In genomic region chrX:132092439-132093065, GRCh38 we compare ENCODE assay signal across 9 cellular contexts. TPM values are rescaled to one million over a fixed set of nuclear protein-coding genes. Genes with fewer than 3 reads are reported as not detected.
A peak's percentile ranks its signal among the peaks of the same experiment; 100 is the strongest.
DNase-seq lines count a peak whose midpoint lies in the region; ATAC-seq, FAIRE-seq and TF ChIP-seq lines count a peak whose summit lies in the region.
"Had no signal": no experiment of that assay in that cellular context is flagged by ENCODE, and none has a peak within 500 bp of the region (broad histone marks: within the 10 kb centered on the region; RNA-seq: fewer than 3 reads in every experiment).

No MANE protein-coding gene starts in this region.

- DNase-seq in GM10248 (ENCODE audit: extremely low spot score): peak; percentile 50
- DNase-seq in H54 (ENCODE audit: insufficient read length, low spot score): peak; percentile 15
- peak; percentile 72 for DNase-seq in NB4 (ENCODE audit: low read depth)
- DNase-seq in T-helper 2 cell: peak in 4 of 5 experiments; percentile 5 to 53 (median 20)
- peak; percentile 25 for DNase-seq in GM12878 (ENCODE audit: low read depth, low spot score)
- DNase-seq in immature natural killer cell: peak; percentile 21 to 36 (median 36)
- peak; percentile 13 for DNase-seq in stimulated activated CD4-positive, alpha-beta T cell treated with anti-CD3 and anti-CD28 coated beads, Interleukin-2, amount 100 ng/mL, for 4 hours (ENCODE audit: low read depth)
- no peak for DNase-seq in posterior vena cava (ENCODE audit: low spot score)

- peak; percentile 71 for TF ChIP-seq RAD21 in GM12878 (IDR thresholded peaks at IDR 0.05; ENCODE audit: insufficient read depth, low read depth, low read length)

- peak; percentile 93 for ATAC-seq in GM12878

- no TSS peak for BruUV-seq in GM12878 (replicated peaks; lab: Mats Ljungman, UMichigan)

- no peak overlapping the region for H3K27ac ChIP-seq in GM12878 (ENCODE audit: control insufficient read depth, insufficient read depth)

- POLR2A ChIA-PET in GM10248 (lab: Yijun Ruan, JAX) (interaction anchor here (0.7 kb wide), 1 partner anchor 9 kb away, joined by 3 read pairs; no protein-coding TSS in a partner anchor), GM12878 (lab: Charles Lee) (interaction anchor here (0.6 to 1.9 kb wide), 3 partner anchors 127 to 224 kb away, joined by 3 to 7 read pairs (median 3); partner anchors contain the start of gene RAP2C)

- RAD21 ChIA-PET in GM12878 (lab: Charles Lee; ENCODE audit: unreplicated experiment): interaction anchor here (0.6 to 4.2 kb wide), 28 partner anchors 9 to 541 kb away, joined by 3 to 69 read pairs (median 4); partner anchors contain the start of gene RAP2C

- peak; percentile 51 for TF ChIP-seq CTCF in GM10248 (IDR thresholded peaks at IDR 0.05; ENCODE audit: control extremely low read depth, extremely low read depth, low read depth, missing control alignments)
- peak; percentile 69 for TF ChIP-seq CTCF in NB4 (IDR thresholded peaks at IDR 0.05; ENCODE audit: low read depth, low read length)
- TF ChIP-seq CTCF in GM12878 (IDR thresholded peaks at IDR 0.05 in 2 of 3, conservative IDR thresholded peaks at IDR 0.05 in 1 of 3; ENCODE audit: control insufficient read depth in 2 of 3, extremely low read depth in 1 of 3, insufficient read depth in 1 of 3, low read depth in 3 of 3, low read length in 3 of 3): peak; percentile 76 to 81 (median 81)

- H3K4me3 ChIP-seq in NB4 (ENCODE audit: low read depth, low read length) (no peak overlapping the region), GM12878 (no peak overlapping the region)

- SMC1A ChIA-PET in GM12878 (lab: Charles Lee; ENCODE audit: uncharacterized antibody, unreplicated experiment): interaction anchor here (0.6 to 4.9 kb wide), 27 partner anchors 9 to 865 kb away, joined by 3 to 84 read pairs (median 4); partner anchors contain the start of gene RAP2C

- no peaks in the 10 kb centered on the region for H3K79me2 ChIP-seq in GM12878 (ENCODE audit: control insufficient read depth, insufficient read depth, low read length)

- CTCF ChIA-PET in GM10248 (lab: Yijun Ruan, JAX) (interaction anchor here (0.6 to 3.7 kb wide), 35 partner anchors 8 to 549 kb away, joined by 3 to 25 read pairs (median 4); partner anchors contain the start of gene RAP2C), GM12878 (lab: Yijun Ruan, JAX) (interaction anchor here (0.6 to 5.5 kb wide), 46 partner anchors 9 to 615 kb away, joined by 3 to 102 read pairs (median 4); partner anchors contain the start of genes FRMD7 and RAP2C)

- FAIRE-seq in H54 (lab: Jason Lieb, UNC) (peak; percentile 30), GM12878 (lab: Jason Lieb, UNC) (peak; percentile 23)
- FAIRE-seq: endometrium had no signal

- peaks cover 11 to 14% of the 10 kb centered on the region in 2 donors for H3K4me1 Mint-ChIP-seq in immature natural killer cell

- TF ChIP-seq POLR2A in H54 (IDR thresholded peaks at IDR 0.05; ENCODE audit: low read depth, low read length) (no peak), NB4 (IDR thresholded peaks at IDR 0.05; ENCODE audit: extremely low read depth, insufficient read length) (no peak), GM12878 (IDR thresholded peaks at IDR 0.05; ENCODE audit: low read depth, low read length) (no peak)

- no peak overlapping the region for H3K9ac ChIP-seq in GM12878 (ENCODE audit: control insufficient read depth, insufficient read depth, low read length)

- intact Hi-C loops in GM12878 (cut with micrococcal nuclease; ENCODE audit: unreplicated experiment): loop anchor here (1.0 kb wide), 1 partner anchor 127 kb away; the partner anchor contains the start of gene RAP2C
- intact Hi-C loops in posterior vena cava (cut with DNase I): loop anchor here in 1 of 2 donors (10.0 kb wide), 1 partner anchor 122 kb away; the partner anchor contains the start of gene RAP2C

- no peaks in the 10 kb centered on the region for H4K20me1 ChIP-seq in GM12878 (ENCODE audit: control insufficient read depth, insufficient read depth)

- no peak overlapping the region for H3K4me3 Mint-ChIP-seq in immature natural killer cell

- no peaks in the 10 kb centered on the region for H3K36me3 ChIP-seq in GM12878 (ENCODE audit: control insufficient read depth in 2 of 2, insufficient read depth in 2 of 2, low read length in 1 of 2)

- in situ Hi-C loops in GM12878 (cut with MboI): no loop called here

- no peak for TF ChIP-seq EP300 in GM12878 (IDR thresholded peaks at IDR 0.05; ENCODE audit: borderline replicate concordance in 1 of 2, control insufficient read depth in 1 of 2, low read depth in 2 of 2, low read length in 2 of 2)

- H3K4me1 ChIP-seq in GM12878 (ENCODE audit: control insufficient read depth, insufficient read depth, low read length): no peaks in the 10 kb centered on the region

- H3K9me3 ChIP-seq in GM12878 (replicated peaks; ENCODE audit: control insufficient read depth, insufficient read depth, low read length): no peaks in the 10 kb centered on the region

- H2AFZ ChIP-seq in GM12878 (ENCODE audit: control insufficient read depth, low read depth, low read length): no peak overlapping the region

- no peaks in the 10 kb centered on the region for H3K9me3 Mint-ChIP-seq in immature natural killer cell

- H3K27ac Mint-ChIP-seq in immature natural killer cell: no peak overlapping the region

- peaks cover 1 to 10% (median 9%) of the 10 kb centered on the region in 3 donors for H3K27me3 Mint-ChIP-seq in immature natural killer cell (ENCODE audit: low read depth in 3 of 3)

- no peak overlapping the region for H3K4me2 ChIP-seq in GM12878 (ENCODE audit: control insufficient read depth, insufficient read depth)

- H3K36me3 Mint-ChIP-seq in immature natural killer cell: no peaks in the 10 kb centered on the region

- H3K27me3 ChIP-seq in GM12878 (replicated peaks in 1 of 2; ENCODE audit: control insufficient read depth in 2 of 2, insufficient read depth in 2 of 2, low read length in 1 of 2): no peaks in the 10 kb centered on the region

- 39% methylated on average over 7 of the region's 7 CpGs for WGBS in GM12878 (ENCODE audit: insufficient coverage, insufficient replicate concordance, low lambda C conversion rate, missing lambda C conversion rate)

TF ChIP-seq in GM12878, 131 proteins besides CTCF, POLR2A, EP300 and RAD21:
- TF ChIP-seq KAT2A (conservative IDR thresholded peaks at IDR 0.05; ENCODE audit: control insufficient read depth, low read depth, low read length) (no peak), SMC3 (IDR thresholded peaks at IDR 0.05; ENCODE audit: borderline replicate concordance, low read length) (peak; percentile 60; the same call in 1 of the 2 replicates)
TF ChIP-seq in GM12878: peak in this region for 1.

RNA-seq across cellular contexts. Expression of gene FRMD7, which starts 35.3 kb away (rescaled TPM):
- total RNA-seq in GM12878 (2013; cell fraction: nucleolus; rRNA removed): 0.35 and 0.44 TPM in 2 replicates
- total RNA-seq in GM12878 (2014; rRNA removed) (not detected in 2 replicates), GM12878 (2014; rRNA removed; fragmentation: Illumina TruSeq; extraction: Trizol) (not detected in 2 replicates), GM12878 (2021) (not detected in 2 replicates), posterior vena cava (under 1 TPM; 0.19 to 0.69 TPM)
- polyA plus RNA-seq in GM12878 (2011; ENCODE audit: low read depth): not detected
- polyA plus RNA-seq in GM12878 (2011; rRNA removed) (0.82 and 0.94 TPM in 2 replicates), GM12878 (2014; fragmentation: Illumina TruSeq; extraction: Trizol) (not detected in 2 replicates), GM12878 (2014; fragmentation: Nextera tagmentation; extraction: Ambion mirVana) (not detected), GM12878 (2014; rRNA removed) (0.03 TPM in 1 of 2 replicates, not detected in the other), GM12878 (2016; fragmentation: Nextera tagmentation; extraction: Ambion mirVana) (not detected), immature natural killer cell (not detected)
- polyA plus RNA-seq in GM12878 (2011; cell fraction: cytosol; rRNA removed): 0.34 and 0.37 TPM in 2 replicates
- 0.56 and 0.79 TPM in 2 replicates for polyA plus RNA-seq in GM12878 (2011; cell fraction: nucleus; rRNA removed)
- not detected in 2 replicates for polyA plus RNA-seq in GM12878 (2012)
- polyA minus RNA-seq in GM12878 (2011; rRNA and poly(A)+ RNA removed): 0.41 and 0.80 TPM in 2 replicates
- polyA minus RNA-seq in GM12878 (2011; cell fraction: cytosol; rRNA and poly(A)+ RNA removed): 0.52 TPM in 1 of 2 replicates, not detected in the other
- polyA minus RNA-seq in GM12878 (2011; cell fraction: nucleus; rRNA and poly(A)+ RNA removed): 0.29 and 0.36 TPM in 2 replicates
